ENCODE assay signal across 7 cellular contexts in genomic region chrX:49210406-49210805, GRCh38. TPM values are rescaled to one million over a fixed set of nuclear protein-coding genes. Genes with fewer than 3 reads are reported as not detected.
"Had no signal": no experiment of that assay in that cellular context is flagged by ENCODE, and none has a peak within 500 bp of the region (broad histone marks: within the 10 kb centered on the region; RNA-seq: fewer than 3 reads in every experiment).

No MANE protein-coding gene starts in this region.

- DNase-seq: GM23248, GOT3, HCEC 1CT, HFFc6 had no signal

- H3K4me1 Mint-ChIP-seq: GM23338 had no signal

- H3K27ac Mint-ChIP-seq: GM23338, H9, HFFc6 had no signal

- H3K4me3 Mint-ChIP-seq: GM23338, H9, HFFc6 had no signal

- H3K9me3 Mint-ChIP-seq: GM23338, HFFc6 had no signal

RNA-seq across cellular contexts. Expression of gene CACNA1F, which starts 22.7 kb away (rescaled TPM):
- total RNA-seq: GM23248, H4, HFFc6 had no signal
